In genomic region chr11:95268386-95268785, GRCh38 we compare ENCODE assay signal across 1 cellular context.
TF ChIP-seq lines count a peak whose summit lies in the region.

No MANE protein-coding gene starts in this region.

TF ChIP-seq in GM23338, 12 proteins besides CTCF, POLR2A, EP300 and RAD21 (continued from another document):
- TF ChIP-seq ZNF462 (CRISPR knock-in tag; IDR thresholded peaks at IDR 0.05) (no peak), CREB1 (CRISPR knock-in tag; IDR thresholded peaks at IDR 0.05; ENCODE audit: low read depth) (no peak), JUNB (IDR thresholded peaks at IDR 0.05; ENCODE audit: unreplicated experiment) (no peak), POLR2AphosphoS5 (IDR thresholded peaks at IDR 0.05; ENCODE audit: low read depth) (no peak)
